1 cellular context compared by ENCODE assay signal in the genomic region with DNA sequence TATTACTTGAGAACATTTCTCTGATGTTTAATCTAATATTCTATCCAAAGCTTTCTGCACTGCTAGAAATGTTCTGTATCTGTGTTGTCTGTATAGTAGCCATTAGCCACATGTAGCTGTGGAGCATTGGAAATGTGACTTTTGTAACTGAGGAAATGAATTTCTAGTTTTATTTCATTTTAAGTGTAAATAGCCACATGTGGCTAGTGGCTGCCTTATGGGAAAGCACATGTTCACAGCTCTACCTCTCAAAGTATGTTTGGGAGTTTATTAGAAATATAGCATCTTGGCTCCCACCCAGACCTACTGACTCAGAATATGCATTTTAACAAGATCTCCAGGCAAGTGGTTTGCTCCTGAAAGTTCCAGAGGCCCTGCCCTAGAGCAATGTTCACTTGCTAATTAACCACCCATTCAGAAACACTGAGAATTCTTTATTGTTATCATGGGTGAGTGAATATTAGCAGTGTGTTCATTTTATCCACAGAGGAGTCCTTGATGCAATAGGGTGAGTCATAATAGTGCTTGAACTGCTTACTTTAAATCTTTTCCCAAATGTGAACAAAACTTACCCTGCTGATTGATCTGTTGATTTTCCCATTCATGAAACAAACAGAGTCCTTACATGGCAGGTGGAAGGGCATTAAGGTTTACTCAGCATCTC.
TF ChIP-seq lines count a peak whose summit lies in the region.

No MANE protein-coding gene starts in this region.

TF ChIP-seq in HepG2, 621 proteins besides CTCF, POLR2A, EP300 and RAD21 (continued from another document and continues in another):
- peak; percentile 54; the same call in 1 of the 2 replicates for TF ChIP-seq NFIC (IDR thresholded peaks at IDR 0.05; ENCODE audit: low read length)
- no peak for TF ChIP-seq HHEX (CRISPR knock-in tag; IDR thresholded peaks at IDR 0.05)
- peak; percentile 81; the same call in 1 of the 2 replicates for TF ChIP-seq HOMEZ (CRISPR knock-in tag; IDR thresholded peaks at IDR 0.05; ENCODE audit: low read depth)
- TF ChIP-seq SNAI1 (CRISPR knock-in tag; IDR thresholded peaks at IDR 0.05; ENCODE audit: borderline replicate concordance), result no peak
- no peak for TF ChIP-seq ZEB1 (IDR thresholded peaks at IDR 0.05; ENCODE audit: insufficient replicate concordance, low read depth)
- TF ChIP-seq, protein P1, sequence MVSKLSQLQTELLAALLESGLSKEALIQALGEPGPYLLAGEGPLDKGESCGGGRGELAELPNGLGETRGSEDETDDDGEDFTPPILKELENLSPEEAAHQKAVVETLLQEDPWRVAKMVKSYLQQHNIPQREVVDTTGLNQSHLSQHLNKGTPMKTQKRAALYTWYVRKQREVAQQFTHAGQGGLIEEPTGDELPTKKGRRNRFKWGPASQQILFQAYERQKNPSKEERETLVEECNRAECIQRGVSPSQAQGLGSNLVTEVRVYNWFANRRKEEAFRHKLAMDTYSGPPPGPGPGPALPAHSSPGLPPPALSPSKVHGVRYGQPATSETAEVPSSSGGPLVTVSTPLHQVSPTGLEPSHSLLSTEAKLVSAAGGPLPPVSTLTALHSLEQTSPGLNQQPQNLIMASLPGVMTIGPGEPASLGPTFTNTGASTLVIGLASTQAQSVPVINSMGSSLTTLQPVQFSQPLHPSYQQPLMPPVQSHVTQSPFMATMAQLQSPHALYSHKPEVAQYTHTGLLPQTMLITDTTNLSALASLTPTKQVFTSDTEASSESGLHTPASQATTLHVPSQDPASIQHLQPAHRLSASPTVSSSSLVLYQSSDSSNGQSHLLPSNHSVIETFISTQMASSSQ (IDR thresholded peaks at IDR 0.05; ENCODE audit: low read depth), result 0 out of 2 replicates have a peak, but pooled peaks have one; percentile 22
- TF ChIP-seq, protein P1 (CRISPR knock-in tag; IDR thresholded peaks at IDR 0.05; ENCODE audit: borderline replicate concordance), result no peak
- peak; percentile 47; the same call in 1 of the 2 replicates for TF ChIP-seq KMT2B (CRISPR knock-in tag; IDR thresholded peaks at IDR 0.05)
- no peak for TF ChIP-seq ZFP41 (CRISPR knock-in tag; IDR thresholded peaks at IDR 0.05; ENCODE audit: borderline replicate concordance)
- no peak for TF ChIP-seq UBTF (CRISPR knock-in tag; IDR thresholded peaks at IDR 0.05)
- TF ChIP-seq CBFB (CRISPR knock-in tag; IDR thresholded peaks at IDR 0.05), result no peak
- peak; percentile 73 for TF ChIP-seq LCORL (IDR thresholded peaks at IDR 0.05)
- peak; percentile 67; the same call in 1 of the 2 replicates for TF ChIP-seq LCORL (CRISPR knock-in tag; IDR thresholded peaks at IDR 0.05)
- no peak for TF ChIP-seq KAT7 (CRISPR knock-in tag; IDR thresholded peaks at IDR 0.05; ENCODE audit: borderline replicate concordance)
- no peak for TF ChIP-seq ZNF546 (CRISPR knock-in tag; conservative IDR thresholded peaks at IDR 0.05)
- TF ChIP-seq, protein P2, sequence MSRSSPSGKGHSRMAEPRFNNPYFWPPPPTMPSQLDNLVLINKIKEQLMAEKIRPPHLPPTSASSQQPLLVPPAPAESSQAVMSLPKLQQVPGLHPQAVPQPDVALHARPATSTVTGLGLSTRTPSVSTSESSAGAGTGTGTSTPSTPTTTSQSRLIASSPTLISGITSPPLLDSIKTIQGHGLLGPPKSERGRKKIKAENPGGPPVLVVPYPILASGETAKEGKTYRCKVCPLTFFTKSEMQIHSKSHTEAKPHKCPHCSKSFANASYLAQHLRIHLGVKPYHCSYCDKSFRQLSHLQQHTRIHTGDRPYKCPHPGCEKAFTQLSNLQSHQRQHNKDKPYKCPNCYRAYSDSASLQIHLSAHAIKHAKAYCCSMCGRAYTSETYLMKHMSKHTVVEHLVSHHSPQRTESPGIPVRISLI (CRISPR knock-in tag; IDR thresholded peaks at IDR 0.05; ENCODE audit: borderline replicate concordance), result no peak
- no peak for TF ChIP-seq BORCS8-MEF2B (CRISPR knock-in tag; IDR thresholded peaks at IDR 0.05)
- TF ChIP-seq TAF1 (CRISPR knock-in tag; IDR thresholded peaks at IDR 0.05), result no peak
- TF ChIP-seq, protein P3, sequence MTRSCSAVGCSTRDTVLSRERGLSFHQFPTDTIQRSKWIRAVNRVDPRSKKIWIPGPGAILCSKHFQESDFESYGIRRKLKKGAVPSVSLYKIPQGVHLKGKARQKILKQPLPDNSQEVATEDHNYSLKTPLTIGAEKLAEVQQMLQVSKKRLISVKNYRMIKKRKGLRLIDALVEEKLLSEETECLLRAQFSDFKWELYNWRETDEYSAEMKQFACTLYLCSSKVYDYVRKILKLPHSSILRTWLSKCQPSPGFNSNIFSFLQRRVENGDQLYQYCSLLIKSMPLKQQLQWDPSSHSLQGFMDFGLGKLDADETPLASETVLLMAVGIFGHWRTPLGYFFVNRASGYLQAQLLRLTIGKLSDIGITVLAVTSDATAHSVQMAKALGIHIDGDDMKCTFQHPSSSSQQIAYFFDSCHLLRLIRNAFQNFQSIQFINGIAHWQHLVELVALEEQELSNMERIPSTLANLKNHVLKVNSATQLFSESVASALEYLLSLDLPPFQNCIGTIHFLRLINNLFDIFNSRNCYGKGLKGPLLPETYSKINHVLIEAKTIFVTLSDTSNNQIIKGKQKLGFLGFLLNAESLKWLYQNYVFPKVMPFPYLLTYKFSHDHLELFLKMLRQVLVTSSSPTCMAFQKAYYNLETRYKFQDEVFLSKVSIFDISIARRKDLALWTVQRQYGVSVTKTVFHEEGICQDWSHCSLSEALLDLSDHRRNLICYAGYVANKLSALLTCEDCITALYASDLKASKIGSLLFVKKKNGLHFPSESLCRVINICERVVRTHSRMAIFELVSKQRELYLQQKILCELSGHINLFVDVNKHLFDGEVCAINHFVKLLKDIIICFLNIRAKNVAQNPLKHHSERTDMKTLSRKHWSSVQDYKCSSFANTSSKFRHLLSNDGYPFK (CRISPR knock-in tag; IDR thresholded peaks at IDR 0.05; ENCODE audit: borderline replicate concordance), result no peak
- TF ChIP-seq ZNF225 (CRISPR knock-in tag; IDR thresholded peaks at IDR 0.05), result no peak
- TF ChIP-seq ZNF598 (CRISPR knock-in tag; IDR thresholded peaks at IDR 0.05; ENCODE audit: borderline replicate concordance), result no peak
- TF ChIP-seq MNT (IDR thresholded peaks at IDR 0.05), result peak; percentile 99
- TF ChIP-seq, protein P4, sequence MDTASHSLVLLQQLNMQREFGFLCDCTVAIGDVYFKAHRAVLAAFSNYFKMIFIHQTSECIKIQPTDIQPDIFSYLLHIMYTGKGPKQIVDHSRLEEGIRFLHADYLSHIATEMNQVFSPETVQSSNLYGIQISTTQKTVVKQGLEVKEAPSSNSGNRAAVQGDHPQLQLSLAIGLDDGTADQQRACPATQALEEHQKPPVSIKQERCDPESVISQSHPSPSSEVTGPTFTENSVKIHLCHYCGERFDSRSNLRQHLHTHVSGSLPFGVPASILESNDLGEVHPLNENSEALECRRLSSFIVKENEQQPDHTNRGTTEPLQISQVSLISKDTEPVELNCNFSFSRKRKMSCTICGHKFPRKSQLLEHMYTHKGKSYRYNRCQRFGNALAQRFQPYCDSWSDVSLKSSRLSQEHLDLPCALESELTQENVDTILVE (CRISPR knock-in tag; IDR thresholded peaks at IDR 0.05), result peak; percentile 31; the same call in 1 of the 2 replicates
- no peak for TF ChIP-seq ZNF737 (CRISPR knock-in tag; IDR thresholded peaks at IDR 0.05; ENCODE audit: borderline replicate concordance)
- TF ChIP-seq CEBPB (IDR thresholded peaks at IDR 0.05; ENCODE audit: borderline replicate concordance, low read depth, low read length), result peak; percentile 71; the same call in 1 of the 2 replicates
- TF ChIP-seq, protein P5, sequence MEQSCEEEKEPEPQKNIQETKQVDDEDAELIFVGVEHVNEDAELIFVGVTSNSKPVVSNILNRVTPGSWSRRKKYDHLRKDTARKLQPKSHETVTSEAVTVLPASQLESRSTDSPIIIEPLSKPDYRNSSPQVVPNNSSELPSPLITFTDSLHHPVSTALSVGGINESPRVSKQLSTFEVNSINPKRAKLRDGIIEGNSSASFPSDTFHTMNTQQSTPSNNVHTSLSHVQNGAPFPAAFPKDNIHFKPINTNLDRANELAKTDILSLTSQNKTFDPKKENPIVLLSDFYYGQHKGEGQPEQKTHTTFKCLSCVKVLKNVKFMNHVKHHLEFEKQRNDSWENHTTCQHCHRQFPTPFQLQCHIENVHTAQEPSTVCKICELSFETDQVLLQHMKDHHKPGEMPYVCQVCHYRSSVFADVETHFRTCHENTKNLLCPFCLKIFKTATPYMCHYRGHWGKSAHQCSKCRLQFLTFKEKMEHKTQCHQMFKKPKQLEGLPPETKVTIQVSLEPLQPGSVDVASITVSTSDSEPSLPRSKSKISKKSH (CRISPR knock-in tag; IDR thresholded peaks at IDR 0.05; ENCODE audit: borderline replicate concordance), result no peak
- no peak for TF ChIP-seq ZNF878 (CRISPR knock-in tag; IDR thresholded peaks at IDR 0.05)
- peak in 1 of 2 experiments; percentile 88; a peak in 2 of 4 replicates for TF ChIP-seq ATF4 (CRISPR knock-in tag; IDR thresholded peaks at IDR 0.05)
- no peak for TF ChIP-seq ZSCAN5A (CRISPR knock-in tag; IDR thresholded peaks at IDR 0.05; ENCODE audit: borderline replicate concordance)
- TF ChIP-seq NFKBIZ (CRISPR knock-in tag; IDR thresholded peaks at IDR 0.05), result no peak
- 0 out of 2 replicates have a peak, but pooled peaks have one; percentile 27 for TF ChIP-seq ZNF124 (CRISPR knock-in tag; IDR thresholded peaks at IDR 0.05)
- TF ChIP-seq ZNF24 (IDR thresholded peaks at IDR 0.05), result peak; percentile 57; the same call in 1 of the 2 replicates
- TF ChIP-seq SKI (IDR thresholded peaks at IDR 0.05; ENCODE audit: partially characterized antibody), result peak; percentile 21
